Comparison of ENCODE assay signal across 12 cellular contexts in the genomic region with DNA sequence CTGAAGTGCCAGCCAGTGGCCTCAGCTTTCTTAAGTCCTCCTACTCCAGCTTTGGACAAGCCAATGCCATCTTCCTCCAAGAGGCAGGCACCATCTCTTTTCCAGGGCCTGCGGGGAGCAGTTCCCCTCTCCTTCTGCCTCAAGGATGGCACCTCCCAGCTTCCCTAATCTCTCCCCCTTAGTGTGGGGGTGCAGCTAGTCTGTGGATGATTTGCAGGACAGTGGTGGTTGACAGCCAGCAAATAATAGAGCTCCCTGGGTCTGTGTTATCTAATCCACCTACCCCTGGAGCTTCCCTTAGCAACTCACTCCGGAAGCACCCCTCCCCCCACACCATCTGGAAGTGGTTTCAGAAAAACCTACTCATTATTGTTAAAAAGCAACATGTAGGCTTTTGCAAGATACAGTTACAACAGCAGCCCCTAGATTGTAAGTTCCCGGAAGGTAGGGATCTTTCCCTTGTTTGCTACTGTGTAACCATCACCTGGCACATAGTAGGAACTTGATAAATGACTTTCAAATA.
DNase-seq lines count a peak whose midpoint lies in the region; ATAC-seq and TF ChIP-seq lines count a peak whose summit lies in the region.
"Had no signal": no experiment of that assay in that cellular context is flagged by ENCODE, and none has a peak within 500 bp of the region (broad histone marks: within the 10 kb centered on the region; RNA-seq: fewer than 3 reads in every experiment).

No MANE protein-coding gene starts in this region.

- peaks cover 53% of the 10 kb centered on the region for H3K4me1 ChIP-seq in Loucy (ENCODE audit: insufficient read depth, low read length, poor library complexity, severe bottlenecking)
- H3K4me1 ChIP-seq in neural progenitor cell: peaks cover 37% of the 10 kb centered on the region

- H3K9ac ChIP-seq in Loucy (ENCODE audit: low read depth, low read length, poor library complexity, severe bottlenecking) (peak overlapping the region; percentile 93), neural progenitor cell (no peak overlapping the region)

- H3K9me3 Mint-ChIP-seq in activated CD8-positive, alpha-beta T cell treated with anti-CD3 and anti-CD28 coated beads, Interleukin-2, amount 10 ng/mL, durations not matched to agents 7 days and 5 days (ENCODE audit: insufficient read depth): no peaks in the 10 kb centered on the region
- H3K9me3 Mint-ChIP-seq in neural progenitor cell: peaks cover 17% of the 10 kb centered on the region
- H3K9me3 Mint-ChIP-seq: activated CD4-positive, alpha-beta memory T cell treated with anti-CD3 and anti-CD28 coated beads for 36 hours had no signal

- peaks cover 30% of the 10 kb centered on the region for H3K79me2 ChIP-seq in Loucy (ENCODE audit: insufficient read depth, low read length)
- no peaks in the 10 kb centered on the region for H3K79me2 ChIP-seq in neural progenitor cell (ENCODE audit: low read depth)

- H3K4me3 Mint-ChIP-seq in activated CD8-positive, alpha-beta T cell treated with anti-CD3 and anti-CD28 coated beads, Interleukin-2, amount 10 ng/mL, durations not matched to agents 7 days and 5 days: no peak overlapping the region
- H3K4me3 Mint-ChIP-seq in neural progenitor cell: no peak overlapping the region
- H3K4me3 Mint-ChIP-seq: activated CD4-positive, alpha-beta memory T cell treated with anti-CD3 and anti-CD28 coated beads for 36 hours; CD14-positive monocyte had no signal

- ATAC-seq in activated CD8-positive, alpha-beta T cell treated with anti-CD3 and anti-CD28 coated beads, Interleukin-2, amount 10 ng/mL, durations not matched to agents 7 days and 5 days: no peak

- POLR2A ChIA-PET in activated CD8-positive, alpha-beta T cell treated with anti-CD3 and anti-CD28 coated beads, Interleukin-2, amount 10 ng/mL, durations not matched to agents 7 days and 5 days (lab: Charles Lee): interaction anchor here (1.0 to 1.4 kb wide), 2 partner anchors 10 to 163 kb away, joined by 3 to 4 read pairs; no protein-coding TSS in a partner anchor
- POLR2A ChIA-PET in HEK293T (lab: Yijun Ruan, JAX): interaction anchor here (1.0 kb wide), 1 partner anchor 163 kb away, joined by 4 read pairs; no protein-coding TSS in a partner anchor

- TF ChIP-seq CTCF in Loucy (conservative IDR thresholded peaks at IDR 0.05; ENCODE audit: low read length) (no peak), neural progenitor cell (IDR thresholded peaks at IDR 0.05) (no peak)

- H3K4me3 ChIP-seq in Loucy (ENCODE audit: low read length, poor library complexity, severe bottlenecking) (peak overlapping the region; percentile 60), neural progenitor cell (no peak overlapping the region)
- H3K4me3 ChIP-seq: coronary artery, right atrium auricular region had no signal

- no peak overlapping the region for H2AFZ ChIP-seq in Loucy (ENCODE audit: low read length)
- no peak overlapping the region for H2AFZ ChIP-seq in neural progenitor cell (replicated peaks)

- CTCF ChIA-PET in activated CD8-positive, alpha-beta T cell treated with anti-CD3 and anti-CD28 coated beads, Interleukin-2, amount 10 ng/mL, durations not matched to agents 7 days and 5 days (lab: Charles Lee): interaction anchor here (0.8 to 2.0 kb wide), 5 partner anchors 10 to 119 kb away, joined by 3 to 4 read pairs (median 3); no protein-coding TSS in a partner anchor
- CTCF ChIA-PET in HEK293T (lab: Yijun Ruan, JAX): interaction anchor here (0.7 kb wide), 1 partner anchor 120 kb away, joined by 3 read pairs; no protein-coding TSS in a partner anchor

- H3K36me3 ChIP-seq in Loucy (ENCODE audit: insufficient read depth, low read length) (no peaks in the 10 kb centered on the region), neural progenitor cell (no peaks in the 10 kb centered on the region)
- H3K36me3 ChIP-seq: right atrium auricular region had no signal

- H3K36me3 Mint-ChIP-seq in activated CD8-positive, alpha-beta T cell treated with anti-CD3 and anti-CD28 coated beads, Interleukin-2, amount 10 ng/mL, durations not matched to agents 7 days and 5 days (ENCODE audit: low read depth): peaks cover 13% of the 10 kb centered on the region
- H3K36me3 Mint-ChIP-seq in neural progenitor cell: no peaks in the 10 kb centered on the region
- H3K36me3 Mint-ChIP-seq: CD14-positive monocyte had no signal

- H3K9me3 ChIP-seq in Loucy (ENCODE audit: insufficient read depth, low read depth, low read length) (no peaks in the 10 kb centered on the region), neural progenitor cell (ENCODE audit: low read depth) (no peaks in the 10 kb centered on the region)
- H3K9me3 ChIP-seq: right atrium auricular region had no signal

- no peaks in the 10 kb centered on the region for H3K27me3 ChIP-seq in Loucy (ENCODE audit: insufficient read depth, low read length, poor library complexity, severe bottlenecking)
- H3K27me3 ChIP-seq in neural progenitor cell: no peaks in the 10 kb centered on the region
- H3K27me3 ChIP-seq: right atrium auricular region had no signal

- no peaks in the 10 kb centered on the region for H3K9me2 ChIP-seq in Loucy (replicated peaks; ENCODE audit: low read depth, low read length)

- H3K4me2 ChIP-seq in Loucy (ENCODE audit: low read depth, low read length, poor library complexity, severe bottlenecking): peak overlapping the region; percentile 92
- no peak overlapping the region for H3K4me2 ChIP-seq in neural progenitor cell

- H3K27ac ChIP-seq in neural progenitor cell: no peak overlapping the region
- H3K27ac ChIP-seq: coronary artery, right atrium auricular region had no signal

- H3F3A ChIP-seq in Loucy (ENCODE audit: low read depth) (peaks cover 9% of the 10 kb centered on the region; the same call in 1 of the 2 replicates), neural progenitor cell (ENCODE audit: low read depth) (no peaks in the 10 kb centered on the region)

- H3K27me3 Mint-ChIP-seq in activated CD8-positive, alpha-beta T cell treated with anti-CD3 and anti-CD28 coated beads, Interleukin-2, amount 10 ng/mL, durations not matched to agents 7 days and 5 days (ENCODE audit: low read depth): no peaks in the 10 kb centered on the region
- H3K27me3 Mint-ChIP-seq in neural progenitor cell (ENCODE audit: insufficient read depth, low read depth): peaks cover 5% of the 10 kb centered on the region
- H3K27me3 Mint-ChIP-seq: activated CD4-positive, alpha-beta memory T cell treated with anti-CD3 and anti-CD28 coated beads for 36 hours had no signal

- H3K4me1 Mint-ChIP-seq in activated CD8-positive, alpha-beta T cell treated with anti-CD3 and anti-CD28 coated beads, Interleukin-2, amount 10 ng/mL, durations not matched to agents 7 days and 5 days (ENCODE audit: low read depth): peaks cover 54% of the 10 kb centered on the region
- peaks cover 33% of the 10 kb centered on the region for H3K4me1 Mint-ChIP-seq in neural progenitor cell

- DNase-seq in activated CD8-positive, alpha-beta memory T cell treated with anti-CD3 and anti-CD28 coated beads, Interleukin-2, amount 50 U/mL, for 4 hours: peak; percentile 38
- DNase-seq in activated CD8-positive, alpha-beta memory T cell treated with anti-CD3 and anti-CD28 coated beads for 24 hours: no peak
- DNase-seq in activated CD8-positive, alpha-beta T cell treated with anti-CD3 and anti-CD28 coated beads, Interleukin-2, amount 10 ng/mL, durations not matched to agents 7 days and 5 days: peak; percentile 66
- DNase-seq in neural progenitor cell (ENCODE audit: low spot score) (no peak), HEK293T (ENCODE audit: extremely low spot score) (no peak), HuH-7.5 (ENCODE audit: low spot score) (no peak), C1 segment of cervical spinal cord (lab: John Stamatoyannopoulos, UW) (no peak)
- DNase-seq: activated CD4-positive, alpha-beta memory T cell treated with anti-CD3 and anti-CD28 coated beads for 36 hours had no signal

- H4K20me1 ChIP-seq in Loucy (ENCODE audit: insufficient read depth, low read length, poor library complexity, severe bottlenecking): no peaks in the 10 kb centered on the region
- H4K20me1 ChIP-seq in neural progenitor cell (ENCODE audit: low read depth): no peaks in the 10 kb centered on the region

- H3K27ac Mint-ChIP-seq in activated CD8-positive, alpha-beta T cell treated with anti-CD3 and anti-CD28 coated beads, Interleukin-2, amount 10 ng/mL, durations not matched to agents 7 days and 5 days: peak overlapping the region; percentile 61
- peak overlapping the region; percentile 53 for H3K27ac Mint-ChIP-seq in neural progenitor cell
- H3K27ac Mint-ChIP-seq: activated CD4-positive, alpha-beta memory T cell treated with anti-CD3 and anti-CD28 coated beads for 36 hours; CD14-positive monocyte had no signal

TF ChIP-seq in HEK293T, 16 proteins besides CTCF, POLR2A, EP300 and RAD21:
- TF ChIP-seq HDGF (IDR thresholded peaks at IDR 0.05; ENCODE audit: borderline replicate concordance) (no peak), TARDBP (IDR thresholded peaks at IDR 0.05) (no peak), BHLHE40 (IDR thresholded peaks at IDR 0.05; ENCODE audit: borderline replicate concordance) (no peak)

Comparison
In these comparisons a context has a peak if more than half of its experiments do, and no peak if none do; other contexts are left out.
1. DNase-seq: peak in activated CD8-positive, alpha-beta memory T cell treated with anti-CD3 and anti-CD28 coated beads, Interleukin-2, amount 50 U/mL, for 4 hours (single experiment) and activated CD8-positive, alpha-beta T cell treated with anti-CD3 and anti-CD28 coated beads, Interleukin-2, amount 10 ng/mL, durations not matched to agents 7 days and 5 days (single experiment); none in activated CD8-positive, alpha-beta memory T cell treated with anti-CD3 and anti-CD28 coated beads for 24 hours (single experiment), neural progenitor cell (single experiment), HEK293T (single experiment), HuH-7.5 (single experiment) and C1 segment of cervical spinal cord (0 of 14).